In the genomic region with DNA sequence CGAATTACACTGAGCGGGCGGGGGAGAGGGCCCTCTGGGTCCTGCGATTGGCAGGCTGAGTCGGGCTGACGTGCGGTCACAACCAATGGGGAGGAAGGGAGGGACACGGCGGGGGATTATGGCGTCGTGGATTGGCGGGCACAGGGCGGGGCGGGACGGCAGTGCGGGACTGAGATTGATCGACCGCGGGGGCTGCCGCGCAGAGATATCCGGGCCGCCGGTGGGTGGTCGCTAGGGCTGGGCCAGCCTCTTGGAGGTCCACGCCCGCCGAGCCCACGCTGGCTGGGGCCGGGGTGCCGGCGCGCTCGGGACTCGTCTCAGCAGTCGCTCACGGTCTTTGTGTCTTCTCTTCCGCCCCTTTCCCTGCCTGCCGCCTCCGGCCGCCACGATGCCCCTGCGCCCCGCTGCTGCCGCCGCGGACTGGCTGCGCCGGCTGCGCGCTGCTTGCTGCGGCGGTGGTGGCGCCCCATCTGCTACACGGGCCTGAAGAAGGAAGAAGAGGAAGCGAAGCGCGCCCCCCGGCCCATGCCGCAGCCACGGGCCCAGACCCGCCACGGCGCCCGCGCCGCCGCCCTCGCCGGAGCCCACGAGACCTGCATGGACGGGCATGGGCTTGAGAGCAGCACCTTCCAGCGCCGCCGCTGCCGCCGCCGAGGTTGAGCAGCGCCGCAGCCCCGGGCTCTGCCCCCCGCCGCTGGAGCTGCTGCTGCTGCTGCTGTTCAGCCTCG, we compare ENCODE assay signal across 8 cellular contexts. TPM values are rescaled to one million over a fixed set of nuclear protein-coding genes. Genes with fewer than 3 reads are reported as not detected.
DNase-seq lines count a peak whose midpoint lies in the region; ATAC-seq and TF ChIP-seq lines count a peak whose summit lies in the region.

A gene with protein sequence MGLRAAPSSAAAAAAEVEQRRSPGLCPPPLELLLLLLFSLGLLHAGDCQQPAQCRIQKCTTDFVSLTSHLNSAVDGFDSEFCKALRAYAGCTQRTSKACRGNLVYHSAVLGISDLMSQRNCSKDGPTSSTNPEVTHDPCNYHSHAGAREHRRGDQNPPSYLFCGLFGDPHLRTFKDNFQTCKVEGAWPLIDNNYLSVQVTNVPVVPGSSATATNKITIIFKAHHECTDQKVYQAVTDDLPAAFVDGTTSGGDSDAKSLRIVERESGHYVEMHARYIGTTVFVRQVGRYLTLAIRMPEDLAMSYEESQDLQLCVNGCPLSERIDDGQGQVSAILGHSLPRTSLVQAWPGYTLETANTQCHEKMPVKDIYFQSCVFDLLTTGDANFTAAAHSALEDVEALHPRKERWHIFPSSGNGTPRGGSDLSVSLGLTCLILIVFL (plus strand): TSS at position 200 of the 728 bp plus-strand sequence. CDS start 408 bp downstream, at position 608.

- peaks cover 16 to 24% of the 10 kb centered on the region in 2 donors for H3K4me1 ChIP-seq in duodenal mucosa (ENCODE audit: control insufficient read depth in 1 of 2, insufficient read depth in 2 of 2, low read length in 2 of 2)
- H3K4me1 ChIP-seq in right lobe of liver: peaks cover 0 to 36% (median 4%) of the 10 kb centered on the region in 4 donors

- CTCF ChIA-PET in activated CD4-positive, alpha-beta memory T cell treated with anti-CD3 and anti-CD28 coated beads, Interleukin-2, amount 10 ng/mL, durations not matched to agents 7 days and 5 days (lab: Charles Lee): no interaction called here

- peak within 1 kb of the TSS; percentile 76 to 79 for H3K9ac ChIP-seq in duodenal mucosa (ENCODE audit: low read depth in 1 of 2, low read length in 2 of 2)

- peaks cover 47% of the 10 kb centered on the region for H3K4me1 Mint-ChIP-seq in activated CD4-positive, alpha-beta memory T cell treated with anti-CD3 and anti-CD28 coated beads, Interleukin-2, amount 10 ng/mL, durations not matched to agents 7 days and 5 days

- POLR2A ChIA-PET in activated CD4-positive, alpha-beta memory T cell treated with anti-CD3 and anti-CD28 coated beads, Interleukin-2, amount 10 ng/mL, durations not matched to agents 7 days and 5 days (lab: Charles Lee): interaction anchor here (2.6 kb wide), 1 partner anchor 156 kb away, joined by 11 read pairs; a partner anchor contains a TSS

- H3K27ac ChIP-seq in duodenal mucosa (ENCODE audit: low read depth, low read length) (peak within 1 kb of the TSS; percentile 74), right lobe of liver (peak within 1 kb of the TSS; percentile 80 to 94 (median 87))

- peak within 1 kb of the TSS; percentile 80 for H3K4me3 Mint-ChIP-seq in activated CD4-positive, alpha-beta memory T cell treated with anti-CD3 and anti-CD28 coated beads, Interleukin-2, amount 10 ng/mL, durations not matched to agents 7 days and 5 days

- H3K27me3 Mint-ChIP-seq in activated CD4-positive, alpha-beta memory T cell treated with anti-CD3 and anti-CD28 coated beads, Interleukin-2, amount 10 ng/mL, durations not matched to agents 7 days and 5 days: peaks cover 58% of the 10 kb centered on the region

- TF ChIP-seq POLR2A in GM19193 (IDR thresholded peaks at IDR 0.05; ENCODE audit: extremely low read depth, insufficient read depth, insufficient read length): peak; percentile 46
- peak; percentile 94 for TF ChIP-seq POLR2A in right lobe of liver (IDR thresholded peaks at IDR 0.05)

- ATAC-seq in HG03432 (IDR thresholded peaks at IDR 0.05; ENCODE audit: unreplicated experiment) (peak; percentile 84), right lobe of liver (peak; percentile 86 to 95 (median 89))

- H3K36me3 Mint-ChIP-seq in activated CD4-positive, alpha-beta memory T cell treated with anti-CD3 and anti-CD28 coated beads, Interleukin-2, amount 10 ng/mL, durations not matched to agents 7 days and 5 days (ENCODE audit: low read depth): no peaks in the 10 kb centered on the region

- peaks cover 0 to 7% of the 10 kb centered on the region in 2 donors for H3K27me3 ChIP-seq in duodenal mucosa (ENCODE audit: control insufficient read depth in 1 of 2, insufficient read depth in 2 of 2, low read length in 2 of 2)
- no peaks in the 10 kb centered on the region for H3K27me3 ChIP-seq in right lobe of liver

- H3K27ac Mint-ChIP-seq in activated CD4-positive, alpha-beta memory T cell treated with anti-CD3 and anti-CD28 coated beads, Interleukin-2, amount 10 ng/mL, durations not matched to agents 7 days and 5 days: peak within 1 kb of the TSS; percentile 60

- WGBS in right lobe of liver (ENCODE audit: insufficient coverage, low coverage, low lambda C conversion rate, missing lambda C conversion rate): 0% methylated on average over 7 of the region's 84 CpGs

- DNase-seq in AG09319 (ENCODE audit: extremely low read depth, low read depth) (peak; percentile 99), NCI-H524 treated with DMSO at 0.1 percent for 48 hours (lab: John Stamatoyannopoulos, UW) (peak; percentile 86), right lobe of liver (peak; percentile 99)
- peak; percentile 88 for DNase-seq in activated CD4-positive, alpha-beta memory T cell treated with anti-CD3 and anti-CD28 coated beads, Interleukin-2, amount 10 ng/mL, durations not matched to agents 7 days and 5 days
- DNase-seq in stimulated activated CD4-positive, alpha-beta T cell treated with anti-CD3 and anti-CD28 coated beads, Interleukin-4, amount 100 ng/mL, for 24 hours: peak; percentile 92

- H3K9me3 Mint-ChIP-seq in activated CD4-positive, alpha-beta memory T cell treated with anti-CD3 and anti-CD28 coated beads, Interleukin-2, amount 10 ng/mL, durations not matched to agents 7 days and 5 days: no peaks in the 10 kb centered on the region

- H3K36me3 ChIP-seq in duodenal mucosa (ENCODE audit: control insufficient read depth in 1 of 2, insufficient read depth in 2 of 2, low read length in 2 of 2) (no peaks in the 10 kb centered on the region), right lobe of liver (no peaks in the 10 kb centered on the region)

- TF ChIP-seq CTCF in AG09319 (IDR thresholded peaks at IDR 0.05; ENCODE audit: low read depth, low read length) (no peak), right lobe of liver (IDR thresholded peaks at IDR 0.05) (no peak)

- peak within 1 kb of the TSS; percentile 72 to 89 for H3K4me3 ChIP-seq in duodenal mucosa (ENCODE audit: low read depth in 1 of 2, low read length in 2 of 2)
- peak within 1 kb of the TSS; percentile 74 to 88 (median 81) for H3K4me3 ChIP-seq in right lobe of liver

- intact Hi-C loops in right lobe of liver (cut with DNase I): no loop called here

- no peaks in the 10 kb centered on the region for H3K9me3 ChIP-seq in duodenal mucosa (ENCODE audit: control insufficient read depth in 1 of 2, low read length in 2 of 2)
- H3K9me3 ChIP-seq in right lobe of liver: no peaks in the 10 kb centered on the region

RNA-seq across cellular contexts. Expression of the gene that starts here (rescaled TPM):
- total RNA-seq in activated CD4-positive, alpha-beta memory T cell treated with anti-CD3 and anti-CD28 coated beads, Interleukin-2, amount 10 ng/mL, durations not matched to agents 7 days and 5 days: under 1 TPM; 0.60 to 0.65 TPM
- total RNA-seq in right lobe of liver: 10 to 100 TPM in 1 of 6 experiments, 1 to 10 TPM in 5; 4.5 to 10.5 (median 5.1) TPM

Comparison
In these comparisons a context has a peak if more than half of its experiments do, and no peak if none do; other contexts are left out.
1. Peak in every context shown above with its lines: DNase-seq, ATAC-seq, H3K4me3 ChIP-seq and H3K27ac ChIP-seq.
2. Peak in DNase-seq in activated CD4-positive, alpha-beta memory T cell treated with anti-CD3 and anti-CD28 coated beads, Interleukin-2, amount 10 ng/mL, durations not matched to agents 7 days and 5 days; RNA of the gene not detected or under 1 TPM.